ENCODE assay signal across 18 cellular contexts in the genomic region with DNA sequence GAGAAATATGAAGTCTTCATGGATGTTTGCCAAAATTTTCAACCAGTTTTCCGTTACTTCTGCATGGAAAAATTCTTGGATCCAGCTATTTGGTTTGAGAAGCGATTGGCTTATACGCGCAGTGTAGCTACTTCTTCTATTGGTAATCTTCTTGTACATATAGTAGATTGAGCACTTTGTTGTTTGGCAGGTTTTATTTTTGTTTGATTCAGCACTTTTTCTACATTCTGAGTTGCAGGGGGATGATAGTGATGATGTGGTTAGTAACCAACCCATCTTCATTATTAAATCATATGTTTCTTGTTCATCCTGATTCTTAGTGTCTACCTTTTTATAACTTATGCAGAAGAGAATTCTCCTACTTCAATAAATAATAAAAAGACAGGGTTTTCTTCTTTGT.
"Had no signal": no experiment of that assay in that cellular context is flagged by ENCODE, and none has a peak within 500 bp of the region (broad histone marks: within the 10 kb centered on the region; RNA-seq: fewer than 3 reads in every experiment).

No MANE protein-coding gene starts in this region.

- H3K4me3 ChIP-seq: heart left ventricle, psoas muscle, testis, tibial nerve, upper lobe of right lung had no signal

- H3K9me3 ChIP-seq: heart left ventricle, neutrophil, psoas muscle, testis, tibial nerve, upper lobe of right lung had no signal

- H3K9me3 Mint-ChIP-seq: naive B cell; stimulated activated naive B cell treated with anti-CD40 and anti-IgM and Interleukin-4, amounts not matched to agents 10 μg/mL and 1 μg/mL and 100 μg/mL, for 72 hours; stimulated activated naive CD8-positive, alpha-beta T cell treated with anti-CD3 and anti-CD28 coated beads, Interleukin-15, amount 100 ng/mL, for 72 hours had no signal

- H3K27ac ChIP-seq: heart left ventricle, neutrophil, psoas muscle, testis, tibial nerve, upper lobe of right lung had no signal

- H3K27me3 Mint-ChIP-seq: naive B cell; stimulated activated naive B cell treated with anti-CD40 and anti-IgM and Interleukin-4, amounts not matched to agents 10 μg/mL and 1 μg/mL and 100 μg/mL, for 72 hours; stimulated activated naive CD8-positive, alpha-beta T cell treated with anti-CD3 and anti-CD28 coated beads, Interleukin-15, amount 100 ng/mL, for 72 hours had no signal

- ATAC-seq: esophagus mucosa; heart left ventricle; psoas muscle; sciatic nerve; stimulated activated naive B cell treated with anti-CD40 and anti-IgM and Interleukin-4, amounts not matched to agents 10 μg/mL and 1 μg/mL and 100 μg/mL, for 72 hours; stimulated activated naive CD8-positive, alpha-beta T cell treated with anti-CD3 and anti-CD28 coated beads, Interleukin-15, amount 100 ng/mL, for 72 hours; upper lobe of right lung had no signal

- H3K27ac Mint-ChIP-seq: stimulated activated naive B cell treated with anti-CD40 and anti-IgM and Interleukin-4, amounts not matched to agents 10 μg/mL and 1 μg/mL and 100 μg/mL, for 72 hours had no signal

- H3K4me1 ChIP-seq: heart left ventricle, psoas muscle, testis, tibial nerve, upper lobe of right lung had no signal

- DNase-seq: effector memory CD4-positive, alpha-beta T cell; heart left ventricle; hippocampal formation; kidney glomerular epithelial cell; mesendoderm; naive B cell; psoas muscle; retina; stimulated activated CD4-positive, alpha-beta T cell treated with anti-CD3 and anti-CD28 coated beads, Interleukin-2, amount 100 ng/mL, for 24 hours; stimulated activated CD4-positive, alpha-beta T cell treated with anti-CD3 and anti-CD28 coated beads, Interleukin-4, amount 100 ng/mL, for 4 hours; stimulated activated naive B cell treated with anti-CD40 and anti-IgM and Interleukin-4, amounts not matched to agents 10 μg/mL and 1 μg/mL and 100 μg/mL, for 72 hours; stimulated activated naive CD8-positive, alpha-beta T cell treated with anti-CD3 and anti-CD28 coated beads, Interleukin-15, amount 100 ng/mL, for 72 hours; testis; upper lobe of right lung had no signal

- H3K4me3 Mint-ChIP-seq: naive B cell; stimulated activated naive B cell treated with anti-CD40 and anti-IgM and Interleukin-4, amounts not matched to agents 10 μg/mL and 1 μg/mL and 100 μg/mL, for 72 hours; stimulated activated naive CD8-positive, alpha-beta T cell treated with anti-CD3 and anti-CD28 coated beads, Interleukin-15, amount 100 ng/mL, for 72 hours had no signal

- H3K27me3 ChIP-seq: heart left ventricle, neutrophil, testis, tibial nerve, upper lobe of right lung had no signal
